Comparison of ENCODE assay signal across 20 cellular contexts in the genomic region with DNA sequence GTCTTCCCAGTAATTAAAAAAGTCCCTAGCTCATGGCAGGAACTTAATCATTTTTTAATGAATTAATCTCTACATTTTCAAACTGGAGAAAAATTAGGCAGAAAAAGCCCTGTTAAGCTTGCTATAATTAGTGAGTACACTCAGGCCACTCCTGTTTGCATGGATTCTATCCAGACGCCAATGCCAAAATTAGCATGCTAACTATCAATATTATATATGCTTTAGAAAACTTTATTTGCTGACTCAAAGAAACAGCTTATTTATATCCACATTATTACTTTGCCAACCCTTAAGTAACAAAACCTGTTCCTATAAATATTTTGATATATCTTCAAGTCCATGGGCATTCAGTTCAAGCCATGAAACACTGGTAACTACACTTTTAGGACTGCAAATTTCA.
DNase-seq lines count a peak whose midpoint lies in the region; ATAC-seq, FAIRE-seq and TF ChIP-seq lines count a peak whose summit lies in the region.
"Had no signal": no experiment of that assay in that cellular context is flagged by ENCODE, and none has a peak within 500 bp of the region (broad histone marks: within the 10 kb centered on the region; RNA-seq: fewer than 3 reads in every experiment).

No MANE protein-coding gene starts in this region.

- no peak for TF ChIP-seq RAD21 in K562 (CRISPR knock-in tag; conservative IDR thresholded peaks at IDR 0.05 in 1 of 2, IDR thresholded peaks at IDR 0.05 in 1 of 2)

- H3K4me2 ChIP-seq in K562 (ENCODE audit: insufficient read depth, low read length), result no peak overlapping the region

- no peaks in the 10 kb centered on the region for H3K79me2 ChIP-seq in K562 (ENCODE audit: control insufficient read depth, insufficient read depth, low read length)

- WGBS in K562 (ENCODE audit: insufficient coverage, low coverage, missing lambda C conversion rate), result 93% methylated on average over 1 of the region's 1 CpG

- no peak for TF ChIP-seq EP300 in K562 (IDR thresholded peaks at IDR 0.05; ENCODE audit: low read length)

- no peaks in the 10 kb centered on the region for H3K4me1 ChIP-seq in left ventricle myocardium inferior
- no peaks in the 10 kb centered on the region for H3K4me1 ChIP-seq in K562 (replicated peaks in 1 of 2; ENCODE audit: control insufficient read depth in 2 of 2, insufficient read depth in 2 of 2, low read length in 2 of 2)
- H3K4me1 ChIP-seq: Caco-2 had no signal

- no peak overlapping the region for H2AFZ ChIP-seq in K562 (ENCODE audit: low read depth, low read length)
- H2AFZ ChIP-seq: GM23248 had no signal

- H3K9ac ChIP-seq in SK-N-MC (ENCODE audit: insufficient read length) (no peak overlapping the region), K562 (ENCODE audit: insufficient read depth in 1 of 2, low read depth in 2 of 2, low read length in 2 of 2) (no peak overlapping the region)
- H3K9ac ChIP-seq: GM23248 had no signal

- TF ChIP-seq POLR2A in K562 (conservative IDR thresholded peaks at IDR 0.05), result no peak

- peak; percentile 53 for ATAC-seq in Right ventricle myocardium superior (ENCODE audit: poor library complexity)
- ATAC-seq in K562, result no peak
- ATAC-seq in GM21576 (IDR thresholded peaks at IDR 0.05; ENCODE audit: unreplicated experiment), result no peak
- no peak for ATAC-seq in esophagus mucosa
- ATAC-seq: HCT116 had no signal

- H3K9me1 ChIP-seq in K562 (ENCODE audit: control insufficient read depth, insufficient read depth, low read length), result no peaks in the 10 kb centered on the region

- DNase-seq in Right ventricle myocardium superior (no peak), left ventricle myocardium inferior (no peak), SK-N-MC (ENCODE audit: low read depth, low spot score) (no peak), K562 (ENCODE audit: extremely low read depth in 1 of 4, low spot score in 3 of 4) (no peak), COLO829 (ENCODE audit: low spot score) (no peak)
- DNase-seq: C1 segment of cervical spinal cord; Caco-2; CD4-positive, alpha-beta memory T cell; DMS153; DND-41; GM23248; H9 had no signal

- no peak overlapping the region for H3K4me3 ChIP-seq in left ventricle myocardium inferior
- H3K4me3 ChIP-seq in SK-N-MC, result no peak overlapping the region
- H3K4me3 ChIP-seq in K562, result no peak overlapping the region
- H3K4me3 ChIP-seq: GM23248 had no signal

- no peak overlapping the region for H3K27ac ChIP-seq in left ventricle myocardium inferior (replicated peaks)
- H3K27ac ChIP-seq in SK-N-MC, result 0 out of 2 replicates have a peak overlapping the region, but pooled peaks have one; percentile 55
- no peak overlapping the region for H3K27ac ChIP-seq in K562 (ENCODE audit: extremely low read depth, low read depth, low read length)
- H3K27ac ChIP-seq: 22Rv1, GM23248 had no signal

- intact Hi-C loops in Right ventricle myocardium superior (cut with DNase I), result loop anchor here (10.0 kb wide), 1 partner anchor 888 kb away; no protein-coding TSS in a partner anchor
- intact Hi-C loops in left ventricle myocardium inferior (cut with micrococcal nuclease), result no loop called here
- intact Hi-C loops in K562 (cut with micrococcal nuclease), result no loop called here

- in situ Hi-C loops in K562 (cut with MboI), result no loop called here

- POLR2A ChIA-PET in K562 (lab: Yijun Ruan, JAX), result interaction anchor here (0.8 to 1.4 kb wide), 2 partner anchors 12 to 14 kb away, joined by 3 read pairs; no protein-coding TSS in a partner anchor

- FAIRE-seq in K562 (lab: Jason Lieb, UNC), result no peak
- FAIRE-seq: A204.1, G401.6, GM12892, H1 had no signal

- no peaks in the 10 kb centered on the region for H4K20me1 ChIP-seq in K562 (replicated peaks; ENCODE audit: control insufficient read depth, insufficient read depth, low read length)

- H3K27me3 ChIP-seq in left ventricle myocardium inferior (ENCODE audit: low read depth) (no peaks in the 10 kb centered on the region), K562 (ENCODE audit: control insufficient read depth in 2 of 2, insufficient read depth in 2 of 2, low read length in 2 of 2) (no peaks in the 10 kb centered on the region)

- BruUV-seq in K562 (replicated peaks; lab: Mats Ljungman, UMichigan), result no TSS peak

- TF ChIP-seq CTCF in left ventricle myocardium inferior (IDR thresholded peaks at IDR 0.05; ENCODE audit: borderline replicate concordance) (no peak), K562 (IDR thresholded peaks at IDR 0.05 in 2 of 3, conservative IDR thresholded peaks at IDR 0.05 in 1 of 3; ENCODE audit: insufficient read depth in 2 of 3, low read depth in 1 of 3, low read length in 3 of 3) (no peak)

- H3K36me3 ChIP-seq in left ventricle myocardium inferior (peaks cover 48% of the 10 kb centered on the region), SK-N-MC (ENCODE audit: insufficient read depth, low read length) (peaks cover 22% of the 10 kb centered on the region), K562 (ENCODE audit: control insufficient read depth, insufficient read depth, low read length) (peaks cover 57% of the 10 kb centered on the region)

- CTCF ChIA-PET in K562 (lab: Yijun Ruan, JAX; ENCODE audit: low intra/inter-chr PET ratio), result no interaction called here

- no peaks in the 10 kb centered on the region for H3K9me3 ChIP-seq in left ventricle myocardium inferior (replicated peaks)
- no peaks in the 10 kb centered on the region for H3K9me3 ChIP-seq in SK-N-MC (ENCODE audit: low read depth, low read length)
- no peaks in the 10 kb centered on the region for H3K9me3 ChIP-seq in K562 (replicated peaks; ENCODE audit: control insufficient read depth, insufficient read depth, low read depth, low read length)
- H3K9me3 ChIP-seq: Caco-2 had no signal

TF ChIP-seq in K562, 482 proteins besides CTCF, POLR2A, EP300 and RAD21:
- peak; percentile 46; the same call in 1 of the 2 replicates for TF ChIP-seq ZNF316 (IDR thresholded peaks at IDR 0.05)
- no peak for TF ChIP-seq POU5F1 (IDR thresholded peaks at IDR 0.05; ENCODE audit: borderline replicate concordance, low read depth, low read length, partially characterized antibody)
